27 cellular contexts compared by ENCODE assay signal in the genomic region with DNA sequence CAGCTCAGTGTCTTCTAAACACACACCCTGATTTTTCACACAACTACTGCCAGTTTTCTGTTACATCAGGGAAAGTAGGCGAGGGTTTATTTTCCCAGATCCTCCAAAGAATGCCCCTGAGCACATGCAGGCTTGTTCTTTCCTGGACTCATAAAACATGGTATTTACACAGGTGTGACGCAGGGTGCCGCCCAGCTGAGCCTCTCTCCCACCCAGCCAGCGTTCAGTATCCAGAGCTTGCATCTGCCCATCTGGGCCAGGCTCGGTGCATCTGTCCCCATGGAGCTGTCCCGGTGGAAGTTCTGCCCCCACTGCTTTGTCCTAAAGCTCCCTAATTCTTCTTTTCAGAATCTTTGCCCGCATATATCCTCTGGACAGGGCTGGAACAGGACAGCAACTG. TPM values are rescaled to one million over a fixed set of nuclear protein-coding genes. Genes with fewer than 3 reads are reported as not detected.
DNase-seq lines count a peak whose midpoint lies in the region; ATAC-seq and TF ChIP-seq lines count a peak whose summit lies in the region.
"Had no signal": no experiment of that assay in that cellular context is flagged by ENCODE, and none has a peak within 500 bp of the region (broad histone marks: within the 10 kb centered on the region; RNA-seq: fewer than 3 reads in every experiment).

No MANE protein-coding gene starts in this region.

- TF ChIP-seq EP300 in ovary (IDR thresholded peaks at IDR 0.05), result no peak

- H3K27ac Mint-ChIP-seq in nephron, result peak overlapping the region; percentile 68 to 83 (median 82)
- H3K27ac Mint-ChIP-seq: activated naive CD4-positive, alpha-beta T cell treated with anti-CD3 and anti-CD28 coated beads, Interleukin-2, amount 50 U/mL, for 24 hours; activated T-cell treated with anti-CD3 and anti-CD28 coated beads, Interleukin-2, amount 50 U/mL, for 72 hours; IgD-negative memory B cell; immature natural killer cell had no signal

- peaks cover 2% of the 10 kb centered on the region for H3K9me3 Mint-ChIP-seq in nephron
- H3K9me3 Mint-ChIP-seq: activated naive CD4-positive, alpha-beta T cell treated with anti-CD3 and anti-CD28 coated beads, Interleukin-2, amount 50 U/mL, for 24 hours; activated T-cell treated with anti-CD3 and anti-CD28 coated beads, Interleukin-2, amount 50 U/mL, for 72 hours; IgD-negative memory B cell; stimulated activated naive CD8-positive, alpha-beta T cell treated with anti-CD3 and anti-CD28 coated beads, Interleukin-15, amount 100 ng/mL, for 72 hours had no signal

- peaks cover 12% of the 10 kb centered on the region for H3K4me1 Mint-ChIP-seq in nephron
- H3K4me1 Mint-ChIP-seq: activated naive CD4-positive, alpha-beta T cell treated with anti-CD3 and anti-CD28 coated beads, Interleukin-2, amount 50 U/mL, for 24 hours; IgD-negative memory B cell had no signal

- no peaks in the 10 kb centered on the region for H3K36me3 ChIP-seq in Peyer's patch
- H3K36me3 ChIP-seq in ovary, result no peaks in the 10 kb centered on the region
- H3K36me3 ChIP-seq: BLaER1 treated with 17β-estradiol and CSF1 and Interleukin-3, amounts not matched to agents 10 nM and 100 nM; heart left ventricle; lower lobe of right lung had no signal

- DNase-seq in NCI-H1092 treated with DMSO at 0.1 percent for 48 hours (lab: John Stamatoyannopoulos, UW), result peak; percentile 60
- peak in 2 of 3 donors; percentile 54 to 62 for DNase-seq in Peyer's patch
- DNase-seq in ovary, result no peak
- DNase-seq in NCI-H128 (lab: John Stamatoyannopoulos, UW; ENCODE audit: unreplicated experiment), result no peak
- no peak for DNase-seq in HK-2 (ENCODE audit: unreplicated experiment)
- DNase-seq: activated CD4-positive, alpha-beta T cell treated with anti-CD3 and anti-CD28 coated beads for 1 hour; activated CD8-positive, alpha-beta memory T cell treated with anti-CD3 and anti-CD28 coated beads for 24 hours; activated T-cell treated with anti-CD3 and anti-CD28 coated beads, Interleukin-2, amount 50 U/mL, for 72 hours; H7; heart left ventricle; immature natural killer cell; lower lobe of right lung; NCI-H2081 treated with DMSO at 0.1 percent for 48 hours; occipital lobe; stimulated activated CD4-positive, alpha-beta T cell treated with anti-CD3 and anti-CD28 coated beads, Interleukin-2, amount 100 ng/mL, for 24 hours; stimulated activated naive CD8-positive, alpha-beta T cell treated with anti-CD3 and anti-CD28 coated beads, Interleukin-15, amount 100 ng/mL, for 72 hours; T1000 had no signal

- H3K4me3 Mint-ChIP-seq in nephron, result peak overlapping the region in 1 of 3 experiments; percentile 22
- H3K4me3 Mint-ChIP-seq: activated naive CD4-positive, alpha-beta T cell treated with anti-CD3 and anti-CD28 coated beads, Interleukin-2, amount 50 U/mL, for 24 hours; activated T-cell treated with anti-CD3 and anti-CD28 coated beads, Interleukin-2, amount 50 U/mL, for 72 hours; IgD-negative memory B cell; immature natural killer cell; stimulated activated naive CD8-positive, alpha-beta T cell treated with anti-CD3 and anti-CD28 coated beads, Interleukin-15, amount 100 ng/mL, for 72 hours had no signal

- H3K9me3 ChIP-seq in Peyer's patch (no peaks in the 10 kb centered on the region), ovary (no peaks in the 10 kb centered on the region)
- H3K9me3 ChIP-seq: lower lobe of right lung had no signal

- H3K4me1 ChIP-seq in Peyer's patch (no peaks in the 10 kb centered on the region), ovary (ENCODE audit: insufficient read depth) (no peaks in the 10 kb centered on the region)
- H3K4me1 ChIP-seq: BLaER1 treated with 17β-estradiol and CSF1 and Interleukin-3, amounts not matched to agents 10 nM and 100 nM; lower lobe of right lung had no signal

- peak overlapping the region; percentile 35; the same call in 1 of the 2 replicates for H3K27ac ChIP-seq in C4-2B
- no peak overlapping the region for H3K27ac ChIP-seq in Peyer's patch
- no peak overlapping the region for H3K27ac ChIP-seq in ovary
- H3K27ac ChIP-seq: BLaER1 treated with 17β-estradiol and CSF1 and Interleukin-3, amounts not matched to agents 10 nM and 100 nM; heart left ventricle; HL-60; lower lobe of right lung had no signal

- no peak for ATAC-seq in HG03135 (IDR thresholded peaks at IDR 0.05; ENCODE audit: unreplicated experiment)
- ATAC-seq: activated T-cell treated with anti-CD3 and anti-CD28 coated beads, Interleukin-2, amount 50 U/mL, for 72 hours; heart left ventricle; lower lobe of right lung; SK-N-SH treated with all-trans-retinoic acid at 6 μM for 48 hours; stimulated activated naive CD8-positive, alpha-beta T cell treated with anti-CD3 and anti-CD28 coated beads, Interleukin-15, amount 100 ng/mL, for 72 hours had no signal

- TF ChIP-seq CTCF in C4-2B (conservative IDR thresholded peaks at IDR 0.05) (no peak), Peyer's patch (IDR thresholded peaks at IDR 0.05) (no peak), nephron (IDR thresholded peaks at IDR 0.05; ENCODE audit: unreplicated experiment in 3 of 3) (no peak), ovary (IDR thresholded peaks at IDR 0.05) (no peak)

- H3K27me3 ChIP-seq in Peyer's patch (no peaks in the 10 kb centered on the region), ovary (no peaks in the 10 kb centered on the region)
- H3K27me3 ChIP-seq: BLaER1 treated with 17β-estradiol and CSF1 and Interleukin-3, amounts not matched to agents 10 nM and 100 nM had no signal

- H3K36me3 Mint-ChIP-seq in nephron (ENCODE audit: low read depth), result no peaks in the 10 kb centered on the region
- H3K36me3 Mint-ChIP-seq: activated naive CD4-positive, alpha-beta T cell treated with anti-CD3 and anti-CD28 coated beads, Interleukin-2, amount 50 U/mL, for 24 hours; IgD-negative memory B cell; immature natural killer cell had no signal

- peaks cover 46% of the 10 kb centered on the region for H3K27me3 Mint-ChIP-seq in nephron (ENCODE audit: low read depth)

- 63 to 79% (median 77%) methylated on average over 7 of the region's 7 CpGs for WGBS in ovary, 3 donors

- no peak overlapping the region for H3K4me3 ChIP-seq in Peyer's patch
- no peak overlapping the region for H3K4me3 ChIP-seq in ovary
- H3K4me3 ChIP-seq: BLaER1 treated with 17β-estradiol and CSF1 and Interleukin-3, amounts not matched to agents 10 nM and 100 nM; heart left ventricle; lower lobe of right lung had no signal

- intact Hi-C loops in ovary (cut with DNase I), result no loop called here

- TF ChIP-seq POLR2A in Peyer's patch (IDR thresholded peaks at IDR 0.05) (no peak), ovary (IDR thresholded peaks at IDR 0.05) (no peak)

RNA-seq across cellular contexts. Expression of a gene that starts 44.8 kb away (rescaled TPM):
- total RNA-seq in Peyer's patch, result 100 to 1,000 TPM in 2 of 4 donors, 10 to 100 TPM in 2; 26.4 to 187 (median 115) TPM
- under 1 TPM in 1 of 7 donors, not detected in 6; 0.12 TPM for total RNA-seq in ovary
- not detected for polyA plus RNA-seq in ovary
- total RNA-seq: A673; activated T-cell treated with anti-CD3 and anti-CD28 coated beads, Interleukin-2, amount 50 U/mL, for 72 hours; H7; heart left ventricle; lower lobe of right lung; occipital lobe; urinary bladder had no signal
- polyA plus RNA-seq: heart left ventricle, IgD-negative memory B cell, immature natural killer cell, urinary bladder had no signal

Comparison
In these comparisons a context has a peak if more than half of its experiments do, and no peak if none do; other contexts are left out.
1. DNase-seq: peak in NCI-H1092 treated with DMSO at 0.1 percent for 48 hours (single experiment) and Peyer's patch (2 of 3); none in ovary (0 of 5), NCI-H128 (single experiment) and HK-2 (single experiment).
2. RNA of a gene that starts 44.8 kb away (total RNA-seq): 26.4 to 187 TPM in Peyer's patch; 0.12 TPM in ovary; every median in the first group is over 10 times any median in the second.